In the genomic region with DNA sequence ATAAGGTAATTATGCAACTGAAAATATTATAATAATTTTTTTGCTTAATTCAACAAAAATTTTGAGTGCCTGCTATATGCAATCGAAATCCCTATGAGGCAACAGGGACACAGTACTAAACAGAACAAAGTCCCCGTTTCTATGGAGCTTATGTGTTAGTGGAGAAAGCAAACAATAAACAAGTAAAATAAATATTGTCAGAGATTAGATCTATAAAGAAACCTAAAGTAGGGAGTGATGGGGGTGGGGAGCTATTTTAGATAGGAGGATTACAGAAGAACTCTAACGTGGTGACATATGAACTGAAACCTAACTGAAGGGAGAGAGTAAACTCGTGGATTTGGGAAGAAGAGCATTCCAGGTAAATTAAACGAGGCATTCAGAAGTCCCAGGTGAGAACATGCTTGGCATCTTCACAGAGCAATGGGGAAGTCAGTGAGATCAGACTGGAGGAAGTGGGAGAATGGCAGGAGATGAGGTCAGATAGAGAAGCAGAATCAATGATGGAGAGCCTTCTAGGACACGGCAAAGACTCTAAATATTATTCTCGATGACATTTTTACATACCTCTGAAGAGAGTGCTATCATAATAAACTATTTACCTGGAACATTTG, we compare ENCODE assay signal across 2 cellular contexts.
TF ChIP-seq lines count a peak whose summit lies in the region.

No MANE protein-coding gene starts in this region.

TF ChIP-seq in GM23338, 12 proteins besides CTCF, POLR2A, EP300 and RAD21 (continued from another document):
- TF ChIP-seq, protein P1, sequence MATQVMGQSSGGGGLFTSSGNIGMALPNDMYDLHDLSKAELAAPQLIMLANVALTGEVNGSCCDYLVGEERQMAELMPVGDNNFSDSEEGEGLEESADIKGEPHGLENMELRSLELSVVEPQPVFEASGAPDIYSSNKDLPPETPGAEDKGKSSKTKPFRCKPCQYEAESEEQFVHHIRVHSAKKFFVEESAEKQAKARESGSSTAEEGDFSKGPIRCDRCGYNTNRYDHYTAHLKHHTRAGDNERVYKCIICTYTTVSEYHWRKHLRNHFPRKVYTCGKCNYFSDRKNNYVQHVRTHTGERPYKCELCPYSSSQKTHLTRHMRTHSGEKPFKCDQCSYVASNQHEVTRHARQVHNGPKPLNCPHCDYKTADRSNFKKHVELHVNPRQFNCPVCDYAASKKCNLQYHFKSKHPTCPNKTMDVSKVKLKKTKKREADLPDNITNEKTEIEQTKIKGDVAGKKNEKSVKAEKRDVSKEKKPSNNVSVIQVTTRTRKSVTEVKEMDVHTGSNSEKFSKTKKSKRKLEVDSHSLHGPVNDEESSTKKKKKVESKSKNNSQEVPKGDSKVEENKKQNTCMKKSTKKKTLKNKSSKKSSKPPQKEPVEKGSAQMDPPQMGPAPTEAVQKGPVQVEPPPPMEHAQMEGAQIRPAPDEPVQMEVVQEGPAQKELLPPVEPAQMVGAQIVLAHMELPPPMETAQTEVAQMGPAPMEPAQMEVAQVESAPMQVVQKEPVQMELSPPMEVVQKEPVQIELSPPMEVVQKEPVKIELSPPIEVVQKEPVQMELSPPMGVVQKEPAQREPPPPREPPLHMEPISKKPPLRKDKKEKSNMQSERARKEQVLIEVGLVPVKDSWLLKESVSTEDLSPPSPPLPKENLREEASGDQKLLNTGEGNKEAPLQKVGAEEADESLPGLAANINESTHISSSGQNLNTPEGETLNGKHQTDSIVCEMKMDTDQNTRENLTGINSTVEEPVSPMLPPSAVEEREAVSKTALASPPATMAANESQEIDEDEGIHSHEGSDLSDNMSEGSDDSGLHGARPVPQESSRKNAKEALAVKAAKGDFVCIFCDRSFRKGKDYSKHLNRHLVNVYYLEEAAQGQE (IDR thresholded peaks at IDR 0.05; ENCODE audit: unreplicated experiment): no peak

TF ChIP-seq in HepG2, 621 proteins besides CTCF, POLR2A, EP300 and RAD21 (continued from another document and continues in another):
- TF ChIP-seq, protein P2, sequence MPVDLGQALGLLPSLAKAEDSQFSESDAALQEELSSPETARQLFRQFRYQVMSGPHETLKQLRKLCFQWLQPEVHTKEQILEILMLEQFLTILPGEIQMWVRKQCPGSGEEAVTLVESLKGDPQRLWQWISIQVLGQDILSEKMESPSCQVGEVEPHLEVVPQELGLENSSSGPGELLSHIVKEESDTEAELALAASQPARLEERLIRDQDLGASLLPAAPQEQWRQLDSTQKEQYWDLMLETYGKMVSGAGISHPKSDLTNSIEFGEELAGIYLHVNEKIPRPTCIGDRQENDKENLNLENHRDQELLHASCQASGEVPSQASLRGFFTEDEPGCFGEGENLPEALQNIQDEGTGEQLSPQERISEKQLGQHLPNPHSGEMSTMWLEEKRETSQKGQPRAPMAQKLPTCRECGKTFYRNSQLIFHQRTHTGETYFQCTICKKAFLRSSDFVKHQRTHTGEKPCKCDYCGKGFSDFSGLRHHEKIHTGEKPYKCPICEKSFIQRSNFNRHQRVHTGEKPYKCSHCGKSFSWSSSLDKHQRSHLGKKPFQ (CRISPR knock-in tag; IDR thresholded peaks at IDR 0.05; ENCODE audit: insufficient replicate concordance): no peak
- peak in 1 of 2 experiments; percentile 27; a peak in 1 of 4 replicates for TF ChIP-seq MAFK (conservative IDR thresholded peaks at IDR 0.05 in 1 of 2, IDR thresholded peaks at IDR 0.05 in 1 of 2; ENCODE audit: low read length in 2 of 2)
- TF ChIP-seq RFX3 (CRISPR knock-in tag; IDR thresholded peaks at IDR 0.05): peak; percentile 71
- no peak; the same call in 1 of the 2 replicates for TF ChIP-seq KAT8 (CRISPR knock-in tag; IDR thresholded peaks at IDR 0.05)
- TF ChIP-seq SCMH1 (CRISPR knock-in tag; IDR thresholded peaks at IDR 0.05; ENCODE audit: borderline replicate concordance): no peak
- peak; percentile 23; the same call in 1 of the 2 replicates for TF ChIP-seq TBX2 (CRISPR knock-in tag; IDR thresholded peaks at IDR 0.05; ENCODE audit: borderline replicate concordance)
- TF ChIP-seq, protein P3, sequence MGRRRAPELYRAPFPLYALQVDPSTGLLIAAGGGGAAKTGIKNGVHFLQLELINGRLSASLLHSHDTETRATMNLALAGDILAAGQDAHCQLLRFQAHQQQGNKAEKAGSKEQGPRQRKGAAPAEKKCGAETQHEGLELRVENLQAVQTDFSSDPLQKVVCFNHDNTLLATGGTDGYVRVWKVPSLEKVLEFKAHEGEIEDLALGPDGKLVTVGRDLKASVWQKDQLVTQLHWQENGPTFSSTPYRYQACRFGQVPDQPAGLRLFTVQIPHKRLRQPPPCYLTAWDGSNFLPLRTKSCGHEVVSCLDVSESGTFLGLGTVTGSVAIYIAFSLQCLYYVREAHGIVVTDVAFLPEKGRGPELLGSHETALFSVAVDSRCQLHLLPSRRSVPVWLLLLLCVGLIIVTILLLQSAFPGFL (CRISPR knock-in tag; IDR thresholded peaks at IDR 0.05): no peak
- 0 out of 2 replicates have a peak, but pooled peaks have one; percentile 4 for TF ChIP-seq MAFF (IDR thresholded peaks at IDR 0.05; ENCODE audit: low read depth, low read length)
- TF ChIP-seq TBX3 (IDR thresholded peaks at IDR 0.05; ENCODE audit: borderline replicate concordance): peak; percentile 85; the same call in 1 of the 2 replicates
- 0 out of 2 replicates have a peak, but pooled peaks have one; percentile 54 for TF ChIP-seq ONECUT2 (CRISPR knock-in tag; IDR thresholded peaks at IDR 0.05)
- TF ChIP-seq YEATS4 (CRISPR knock-in tag; IDR thresholded peaks at IDR 0.05; ENCODE audit: borderline replicate concordance): peak; percentile 33; the same call in 1 of the 2 replicates
- TF ChIP-seq SMAD3 (CRISPR knock-in tag; IDR thresholded peaks at IDR 0.05): peak; percentile 45; the same call in 1 of the 2 replicates
- peak; percentile 93 for TF ChIP-seq ZEB1 (IDR thresholded peaks at IDR 0.05; ENCODE audit: insufficient replicate concordance, low read depth)
- TF ChIP-seq ZNF143 (CRISPR knock-in tag; IDR thresholded peaks at IDR 0.05): no peak
- no peak for TF ChIP-seq SRSF9 (IDR thresholded peaks at IDR 0.05; ENCODE audit: borderline replicate concordance, insufficient read depth, low read depth, low read length, poor library complexity, severe bottlenecking)
- TF ChIP-seq, protein P4, sequence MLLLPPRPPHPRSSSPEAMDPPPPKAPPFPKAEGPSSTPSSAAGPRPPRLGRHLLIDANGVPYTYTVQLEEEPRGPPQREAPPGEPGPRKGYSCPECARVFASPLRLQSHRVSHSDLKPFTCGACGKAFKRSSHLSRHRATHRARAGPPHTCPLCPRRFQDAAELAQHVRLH (CRISPR knock-in tag; IDR thresholded peaks at IDR 0.05; ENCODE audit: borderline replicate concordance, low read depth): 0 out of 2 replicates have a peak, but pooled peaks have one; percentile 40
- TF ChIP-seq, protein P5, sequence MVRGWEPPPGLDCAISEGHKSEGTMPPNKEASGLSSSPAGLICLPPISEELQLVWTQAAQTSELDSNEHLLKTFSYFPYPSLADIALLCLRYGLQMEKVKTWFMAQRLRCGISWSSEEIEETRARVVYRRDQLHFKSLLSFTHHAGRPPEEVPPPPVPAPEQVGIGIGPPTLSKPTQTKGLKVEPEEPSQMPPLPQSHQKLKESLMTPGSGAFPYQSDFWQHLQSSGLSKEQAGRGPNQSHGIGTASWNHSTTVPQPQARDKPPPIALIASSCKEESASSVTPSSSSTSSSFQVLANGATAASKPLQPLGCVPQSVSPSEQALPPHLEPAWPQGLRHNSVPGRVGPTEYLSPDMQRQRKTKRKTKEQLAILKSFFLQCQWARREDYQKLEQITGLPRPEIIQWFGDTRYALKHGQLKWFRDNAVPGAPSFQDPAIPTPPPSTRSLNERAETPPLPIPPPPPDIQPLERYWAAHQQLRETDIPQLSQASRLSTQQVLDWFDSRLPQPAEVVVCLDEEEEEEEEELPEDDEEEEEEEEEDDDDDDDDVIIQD (CRISPR knock-in tag; IDR thresholded peaks at IDR 0.05; ENCODE audit: low read depth): peak; percentile 69; the same call in 1 of the 2 replicates
- peak; percentile 88 for TF ChIP-seq NCOA2 (CRISPR knock-in tag; IDR thresholded peaks at IDR 0.05)
- peak; percentile 44; the same call in 1 of the 2 replicates for TF ChIP-seq MIER3 (CRISPR knock-in tag; IDR thresholded peaks at IDR 0.05; ENCODE audit: borderline replicate concordance)
- TF ChIP-seq, protein P6, sequence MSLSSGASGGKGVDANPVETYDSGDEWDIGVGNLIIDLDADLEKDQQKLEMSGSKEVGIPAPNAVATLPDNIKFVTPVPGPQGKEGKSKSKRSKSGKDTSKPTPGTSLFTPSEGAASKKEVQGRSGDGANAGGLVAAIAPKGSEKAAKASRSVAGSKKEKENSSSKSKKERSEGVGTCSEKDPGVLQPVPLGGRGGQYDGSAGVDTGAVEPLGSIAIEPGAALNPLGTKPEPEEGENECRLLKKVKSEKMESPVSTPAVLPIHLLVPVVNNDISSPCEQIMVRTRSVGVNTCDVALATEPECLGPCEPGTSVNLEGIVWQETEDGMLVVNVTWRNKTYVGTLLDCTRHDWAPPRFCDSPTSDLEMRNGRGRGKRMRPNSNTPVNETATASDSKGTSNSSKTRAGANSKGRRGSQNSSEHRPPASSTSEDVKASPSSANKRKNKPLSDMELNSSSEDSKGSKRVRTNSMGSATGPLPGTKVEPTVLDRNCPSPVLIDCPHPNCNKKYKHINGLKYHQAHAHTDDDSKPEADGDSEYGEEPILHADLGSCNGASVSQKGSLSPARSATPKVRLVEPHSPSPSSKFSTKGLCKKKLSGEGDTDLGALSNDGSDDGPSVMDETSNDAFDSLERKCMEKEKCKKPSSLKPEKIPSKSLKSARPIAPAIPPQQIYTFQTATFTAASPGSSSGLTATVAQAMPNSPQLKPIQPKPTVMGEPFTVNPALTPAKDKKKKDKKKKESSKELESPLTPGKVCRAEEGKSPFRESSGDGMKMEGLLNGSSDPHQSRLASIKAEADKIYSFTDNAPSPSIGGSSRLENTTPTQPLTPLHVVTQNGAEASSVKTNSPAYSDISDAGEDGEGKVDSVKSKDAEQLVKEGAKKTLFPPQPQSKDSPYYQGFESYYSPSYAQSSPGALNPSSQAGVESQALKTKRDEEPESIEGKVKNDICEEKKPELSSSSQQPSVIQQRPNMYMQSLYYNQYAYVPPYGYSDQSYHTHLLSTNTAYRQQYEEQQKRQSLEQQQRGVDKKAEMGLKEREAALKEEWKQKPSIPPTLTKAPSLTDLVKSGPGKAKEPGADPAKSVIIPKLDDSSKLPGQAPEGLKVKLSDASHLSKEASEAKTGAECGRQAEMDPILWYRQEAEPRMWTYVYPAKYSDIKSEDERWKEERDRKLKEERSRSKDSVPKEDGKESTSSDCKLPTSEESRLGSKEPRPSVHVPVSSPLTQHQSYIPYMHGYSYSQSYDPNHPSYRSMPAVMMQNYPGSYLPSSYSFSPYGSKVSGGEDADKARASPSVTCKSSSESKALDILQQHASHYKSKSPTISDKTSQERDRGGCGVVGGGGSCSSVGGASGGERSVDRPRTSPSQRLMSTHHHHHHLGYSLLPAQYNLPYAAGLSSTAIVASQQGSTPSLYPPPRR (CRISPR knock-in tag; IDR thresholded peaks at IDR 0.05; ENCODE audit: borderline replicate concordance): 0 out of 2 replicates have a peak, but pooled peaks have one; percentile 37
- peak; percentile 66 for TF ChIP-seq MED1 (CRISPR knock-in tag; IDR thresholded peaks at IDR 0.05)
- TF ChIP-seq KDM6A (CRISPR knock-in tag; IDR thresholded peaks at IDR 0.05; ENCODE audit: low read depth): peak; percentile 74
- TF ChIP-seq STAG1 (CRISPR knock-in tag; IDR thresholded peaks at IDR 0.05): 0 out of 2 replicates have a peak, but pooled peaks have one; percentile 4
- no peak for TF ChIP-seq CHCHD3 (CRISPR knock-in tag; IDR thresholded peaks at IDR 0.05)
- TF ChIP-seq ZFP36L1 (CRISPR knock-in tag; IDR thresholded peaks at IDR 0.05): 0 out of 2 replicates have a peak, but pooled peaks have one; percentile 26
- no peak for TF ChIP-seq SOX13 (IDR thresholded peaks at IDR 0.05)
- TF ChIP-seq SOX13 (CRISPR knock-in tag; conservative IDR thresholded peaks at IDR 0.05 in 1 of 2, IDR thresholded peaks at IDR 0.05 in 1 of 2): peak in 1 of 2 experiments; percentile 78; a peak in 2 of 4 replicates
- TF ChIP-seq MED13 (CRISPR knock-in tag; IDR thresholded peaks at IDR 0.05): no peak
- peak; percentile 77 for TF ChIP-seq HMG20A (CRISPR knock-in tag; IDR thresholded peaks at IDR 0.05; ENCODE audit: borderline replicate concordance)
- no peak for TF ChIP-seq ZNF235 (CRISPR knock-in tag; IDR thresholded peaks at IDR 0.05; ENCODE audit: borderline replicate concordance)
- peak; percentile 91 for TF ChIP-seq PITX1 (CRISPR knock-in tag; IDR thresholded peaks at IDR 0.05)
- TF ChIP-seq TCF7 (IDR thresholded peaks at IDR 0.05; ENCODE audit: low read depth): peak; percentile 76
- TF ChIP-seq BCL6 (CRISPR knock-in tag; IDR thresholded peaks at IDR 0.05): peak; percentile 71
- TF ChIP-seq SP5 (CRISPR knock-in tag; IDR thresholded peaks at IDR 0.05; ENCODE audit: borderline replicate concordance, low read depth): peak; percentile 66; the same call in 1 of the 2 replicates
- TF ChIP-seq HOXD1 (CRISPR knock-in tag; IDR thresholded peaks at IDR 0.05): no peak
- no peak for TF ChIP-seq ATM (IDR thresholded peaks at IDR 0.05; ENCODE audit: borderline replicate concordance)
- TF ChIP-seq, protein P7, sequence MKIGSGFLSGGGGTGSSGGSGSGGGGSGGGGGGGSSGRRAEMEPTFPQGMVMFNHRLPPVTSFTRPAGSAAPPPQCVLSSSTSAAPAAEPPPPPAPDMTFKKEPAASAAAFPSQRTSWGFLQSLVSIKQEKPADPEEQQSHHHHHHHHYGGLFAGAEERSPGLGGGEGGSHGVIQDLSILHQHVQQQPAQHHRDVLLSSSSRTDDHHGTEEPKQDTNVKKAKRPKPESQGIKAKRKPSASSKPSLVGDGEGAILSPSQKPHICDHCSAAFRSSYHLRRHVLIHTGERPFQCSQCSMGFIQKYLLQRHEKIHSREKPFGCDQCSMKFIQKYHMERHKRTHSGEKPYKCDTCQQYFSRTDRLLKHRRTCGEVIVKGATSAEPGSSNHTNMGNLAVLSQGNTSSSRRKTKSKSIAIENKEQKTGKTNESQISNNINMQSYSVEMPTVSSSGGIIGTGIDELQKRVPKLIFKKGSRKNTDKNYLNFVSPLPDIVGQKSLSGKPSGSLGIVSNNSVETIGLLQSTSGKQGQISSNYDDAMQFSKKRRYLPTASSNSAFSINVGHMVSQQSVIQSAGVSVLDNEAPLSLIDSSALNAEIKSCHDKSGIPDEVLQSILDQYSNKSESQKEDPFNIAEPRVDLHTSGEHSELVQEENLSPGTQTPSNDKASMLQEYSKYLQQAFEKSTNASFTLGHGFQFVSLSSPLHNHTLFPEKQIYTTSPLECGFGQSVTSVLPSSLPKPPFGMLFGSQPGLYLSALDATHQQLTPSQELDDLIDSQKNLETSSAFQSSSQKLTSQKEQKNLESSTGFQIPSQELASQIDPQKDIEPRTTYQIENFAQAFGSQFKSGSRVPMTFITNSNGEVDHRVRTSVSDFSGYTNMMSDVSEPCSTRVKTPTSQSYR (CRISPR knock-in tag; IDR thresholded peaks at IDR 0.05; ENCODE audit: borderline replicate concordance): peak; percentile 94
- peak; percentile 49; the same call in 1 of the 2 replicates for TF ChIP-seq TARDBP (CRISPR knock-in tag; IDR thresholded peaks at IDR 0.05)
- TF ChIP-seq FOXK1 (CRISPR knock-in tag; IDR thresholded peaks at IDR 0.05; ENCODE audit: borderline replicate concordance, low read depth): peak; percentile 53; the same call in 1 of the 2 replicates
- 0 out of 2 replicates have a peak, but pooled peaks have one; percentile 23 for TF ChIP-seq HOXA5 (CRISPR knock-in tag; IDR thresholded peaks at IDR 0.05)
- TF ChIP-seq ZFP62 (CRISPR knock-in tag; IDR thresholded peaks at IDR 0.05): no peak
- peak; percentile 71; the same call in 1 of the 2 replicates for TF ChIP-seq FOXO1 (CRISPR knock-in tag; IDR thresholded peaks at IDR 0.05)
- no peak for TF ChIP-seq ZKSCAN5 (CRISPR knock-in tag; IDR thresholded peaks at IDR 0.05)
- peak; percentile 58; the same call in 1 of the 2 replicates for TF ChIP-seq ELF3 (CRISPR knock-in tag; IDR thresholded peaks at IDR 0.05)
- no peak for TF ChIP-seq NONO (IDR thresholded peaks at IDR 0.05)
- no peak for TF ChIP-seq NONO (CRISPR knock-in tag; conservative IDR thresholded peaks at IDR 0.05)
- TF ChIP-seq ATF7 (IDR thresholded peaks at IDR 0.05): peak; percentile 23; the same call in 1 of the 2 replicates
- no peak for TF ChIP-seq ATF7 (CRISPR knock-in tag; IDR thresholded peaks at IDR 0.05)
